13 cellular contexts compared by ENCODE assay signal in the genomic region with DNA sequence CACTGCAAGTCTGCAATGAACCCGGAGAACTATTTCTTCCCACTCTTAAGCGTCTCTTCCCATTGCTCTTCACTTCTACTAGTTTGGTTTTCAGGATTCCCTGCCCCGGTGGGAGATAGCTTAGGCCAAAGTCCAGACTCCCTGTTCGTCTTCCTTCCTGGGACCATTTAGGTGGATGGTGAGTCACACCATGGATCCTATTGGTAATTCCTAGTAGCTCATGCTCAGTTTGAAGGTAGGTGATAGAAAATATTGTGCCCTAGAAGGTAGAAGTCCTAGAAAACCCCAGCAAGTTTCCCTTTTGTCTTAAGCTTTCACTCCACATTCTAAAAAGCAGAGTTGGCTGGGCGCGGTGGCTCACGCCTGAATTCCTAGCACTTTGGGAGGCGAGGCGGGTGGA.
"Had no signal": no experiment of that assay in that cellular context is flagged by ENCODE, and none has a peak within 500 bp of the region (broad histone marks: within the 10 kb centered on the region; RNA-seq: fewer than 3 reads in every experiment).

No MANE protein-coding gene starts in this region.

- H3K9me3 Mint-ChIP-seq: activated B cell treated with CpG ODN at 0.5 μM for 24 hours; activated naive CD4-positive, alpha-beta T cell treated with anti-CD3 and anti-CD28 coated beads for 36 hours; activated T-helper 17 cell treated with anti-CD3 and anti-CD28 coated beads, Interleukin-2, amount 50 U/mL, for 72 hours; neural crest cell; stimulated activated memory B cell treated with anti-CD40 and anti-IgM and Interleukin-4, amounts not matched to agents 10 μg/mL and 1 μg/mL and 100 μg/mL, for 72 hours had no signal

- H3K27me3 ChIP-seq: cardiac muscle cell, foreskin keratinocyte, ovary, tibial artery had no signal

- H3K4me1 ChIP-seq: foreskin keratinocyte, tibial artery had no signal

- H3K4me3 Mint-ChIP-seq: activated B cell treated with CpG ODN at 0.5 μM for 24 hours; activated naive CD4-positive, alpha-beta T cell treated with anti-CD3 and anti-CD28 coated beads for 36 hours; activated T-helper 17 cell treated with anti-CD3 and anti-CD28 coated beads, Interleukin-2, amount 50 U/mL, for 72 hours; neural crest cell; stimulated activated memory B cell treated with anti-CD40 and anti-IgM and Interleukin-4, amounts not matched to agents 10 μg/mL and 1 μg/mL and 100 μg/mL, for 72 hours had no signal

- H3K27ac ChIP-seq: foreskin keratinocyte, tibial artery had no signal

- H3K4me3 ChIP-seq: cardiac muscle cell, tibial artery had no signal

- H3K36me3 ChIP-seq: cardiac muscle cell, ovary had no signal

- ATAC-seq: activated T-helper 17 cell treated with anti-CD3 and anti-CD28 coated beads, Interleukin-2, amount 50 U/mL, for 72 hours; foreskin keratinocyte; stimulated activated memory B cell treated with anti-CD40 and anti-IgM and Interleukin-4, amounts not matched to agents 10 μg/mL and 1 μg/mL and 100 μg/mL, for 72 hours had no signal

- H3K9me3 ChIP-seq: ovary, tibial artery had no signal

- FAIRE-seq: TTC549 had no signal

- DNase-seq: activated B cell treated with CpG ODN at 0.5 μM for 24 hours; activated CD4-positive, alpha-beta T cell treated with anti-CD3 and anti-CD28 coated beads for 48 hours; activated CD8-positive, alpha-beta memory T cell treated with anti-CD3 and anti-CD28 coated beads for 24 hours; activated naive CD4-positive, alpha-beta T cell treated with anti-CD3 and anti-CD28 coated beads for 36 hours; foreskin keratinocyte; ovary; stimulated activated CD4-positive, alpha-beta T cell treated with anti-CD3 and anti-CD28 coated beads, Interleukin-12 subunit alpha, Interleukin-12 subunit beta, amount 100 ng/mL, for 4 hours; tibial artery had no signal

- H3K4me1 Mint-ChIP-seq: activated B cell treated with CpG ODN at 0.5 μM for 24 hours; activated T-helper 17 cell treated with anti-CD3 and anti-CD28 coated beads, Interleukin-2, amount 50 U/mL, for 72 hours; neural crest cell; stimulated activated memory B cell treated with anti-CD40 and anti-IgM and Interleukin-4, amounts not matched to agents 10 μg/mL and 1 μg/mL and 100 μg/mL, for 72 hours had no signal

- H3K27ac Mint-ChIP-seq: activated B cell treated with CpG ODN at 0.5 μM for 24 hours; activated naive CD4-positive, alpha-beta T cell treated with anti-CD3 and anti-CD28 coated beads for 36 hours; activated T-helper 17 cell treated with anti-CD3 and anti-CD28 coated beads, Interleukin-2, amount 50 U/mL, for 72 hours; stimulated activated memory B cell treated with anti-CD40 and anti-IgM and Interleukin-4, amounts not matched to agents 10 μg/mL and 1 μg/mL and 100 μg/mL, for 72 hours had no signal

- H3K27me3 Mint-ChIP-seq: activated B cell treated with CpG ODN at 0.5 μM for 24 hours; activated T-helper 17 cell treated with anti-CD3 and anti-CD28 coated beads, Interleukin-2, amount 50 U/mL, for 72 hours; stimulated activated memory B cell treated with anti-CD40 and anti-IgM and Interleukin-4, amounts not matched to agents 10 μg/mL and 1 μg/mL and 100 μg/mL, for 72 hours had no signal
